In the genomic region with DNA sequence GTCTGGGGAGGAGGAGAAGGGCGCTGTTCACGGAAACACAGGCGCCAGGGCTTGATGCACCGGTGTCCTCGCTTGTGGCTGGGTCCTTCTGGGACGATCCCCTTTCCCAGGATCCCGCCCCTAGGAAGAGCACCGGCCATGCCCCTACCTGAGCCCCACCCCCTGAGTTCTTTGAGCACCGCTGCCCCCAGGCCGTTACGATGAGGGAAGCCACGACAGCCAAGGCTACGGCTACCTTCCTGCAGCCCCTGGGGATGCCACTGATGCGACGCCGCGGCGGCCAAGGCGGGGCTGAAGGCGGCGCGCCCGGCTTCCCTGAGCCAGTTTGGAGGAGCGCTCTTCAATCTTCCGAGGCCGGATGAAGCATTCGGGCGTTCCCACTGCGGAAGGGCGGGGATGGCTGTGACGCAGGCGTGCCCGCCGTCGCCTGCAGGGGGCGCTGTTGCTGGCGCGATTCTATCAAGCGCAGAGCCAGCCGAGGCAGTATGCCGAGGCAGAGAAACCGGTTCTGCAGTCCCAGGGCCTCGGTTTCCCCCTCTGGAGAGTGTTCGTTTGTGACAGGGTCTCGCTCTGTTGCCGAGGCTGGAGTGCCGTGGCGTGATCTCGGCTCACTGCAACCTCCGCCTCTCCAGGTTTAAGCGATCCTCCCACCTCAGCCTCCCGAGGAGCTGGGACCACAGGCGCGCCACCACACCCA, we compare ENCODE assay signal across 8 cellular contexts. TPM values are rescaled to one million over a fixed set of nuclear protein-coding genes. Genes with fewer than 3 reads are reported as not detected.
DNase-seq lines count a peak whose midpoint lies in the region; ATAC-seq and TF ChIP-seq lines count a peak whose summit lies in the region.

No MANE protein-coding gene starts in this region.

- H3K4me1 Mint-ChIP-seq in endodermal cell, result peaks cover 4% of the 10 kb centered on the region

- H3K4me3 ChIP-seq in endodermal cell (ENCODE audit: low read length), result peak overlapping the region; percentile 79
- H3K4me3 ChIP-seq in muscle layer of colon (ENCODE audit: low read depth in 1 of 2, low read length in 2 of 2), result peak overlapping the region; percentile 23 to 32

- WGBS in endodermal cell (ENCODE audit: insufficient coverage in 1 of 2, insufficient read length in 1 of 2), 2 experiments, result 4 to 14% methylated on average over 31 to 52 of the region's 54 CpGs

- H3K27ac ChIP-seq in endodermal cell (ENCODE audit: low read depth, low read length) (no peak overlapping the region), muscle layer of colon (ENCODE audit: low read depth, low read length) (no peak overlapping the region)

- no peak overlapping the region for H3K9ac ChIP-seq in endodermal cell (ENCODE audit: extremely low read depth, low read length, poor library complexity, severe bottlenecking)
- no peak overlapping the region for H3K9ac ChIP-seq in muscle layer of colon (ENCODE audit: low read length)

- H3K9me3 ChIP-seq in endodermal cell (ENCODE audit: control insufficient read depth, low read length), result no peaks in the 10 kb centered on the region
- no peaks in the 10 kb centered on the region for H3K9me3 ChIP-seq in muscle layer of colon (ENCODE audit: low read length)

- H3K27me3 ChIP-seq in endodermal cell (ENCODE audit: control insufficient read depth, insufficient read depth, low read length, poor library complexity, severe bottlenecking), result peaks cover 20% of the 10 kb centered on the region
- peaks cover 5 to 16% of the 10 kb centered on the region in 2 donors for H3K27me3 ChIP-seq in muscle layer of colon (ENCODE audit: control insufficient read depth in 1 of 2, insufficient read depth in 2 of 2, low read length in 2 of 2)

- peak overlapping the region; percentile 26 for H3K27ac Mint-ChIP-seq in endodermal cell

- H3K36me3 Mint-ChIP-seq in endodermal cell (ENCODE audit: low read depth), result no peaks in the 10 kb centered on the region

- H3K4me1 ChIP-seq in endodermal cell (ENCODE audit: control insufficient read depth, insufficient read depth, low read length), result no peaks in the 10 kb centered on the region
- H3K4me1 ChIP-seq in muscle layer of colon (ENCODE audit: insufficient read depth, low read length), result no peaks in the 10 kb centered on the region

- no peak for ATAC-seq in HG02840 (IDR thresholded peaks at IDR 0.05; ENCODE audit: low FRiP score, unreplicated experiment)

- H3K4me3 Mint-ChIP-seq in endodermal cell, result peak overlapping the region; percentile 71

- no peaks in the 10 kb centered on the region for H3K9me3 Mint-ChIP-seq in endodermal cell

- peak; percentile 44 to 66 (median 65) for DNase-seq in NCI-H1417 (lab: John Stamatoyannopoulos, UW)
- DNase-seq in NCI-H1417 treated with DMSO at 0.1 percent for 48 hours (lab: John Stamatoyannopoulos, UW), result no peak
- DNase-seq in NCI-H2171 treated with DMSO at 0.1 percent for 48 hours (lab: John Stamatoyannopoulos, UW), result peak; percentile 77
- peak; percentile 88 for DNase-seq in activated CD8-positive, alpha-beta memory T cell treated with anti-CD3 and anti-CD28 coated beads for 24 hours
- DNase-seq in endodermal cell, result peak; percentile 98
- peak; percentile 19 to 32 for DNase-seq in stimulated activated CD8-positive, alpha-beta memory T cell treated with anti-CD3 and anti-CD28 coated beads, Interleukin-7, amount 100 ng/mL, for 4 hours (ENCODE audit: low read depth in 2 of 2)

- H3K36me3 ChIP-seq in endodermal cell (ENCODE audit: control insufficient read depth, insufficient read depth, low read length) (no peaks in the 10 kb centered on the region), muscle layer of colon (ENCODE audit: insufficient read depth, low read length) (no peaks in the 10 kb centered on the region)

- peak; percentile 100 for TF ChIP-seq CTCF in endodermal cell (conservative IDR thresholded peaks at IDR 0.05)

- H3K27me3 Mint-ChIP-seq in endodermal cell (ENCODE audit: insufficient read depth), result peaks cover 21% of the 10 kb centered on the region

RNA-seq across cellular contexts. Expression of a gene that starts 9.7 kb away (rescaled TPM):
- 1 to 10 TPM in 1 of 2 donors, under 1 TPM in 1; 0.92 to 1.7 TPM for total RNA-seq in endodermal cell
- polyA plus RNA-seq in endodermal cell (2013, experiment 1 of 2), result 1.8 TPM
- polyA plus RNA-seq in endodermal cell (2013, experiment 2 of 2), result 1.9 TPM

RNA-seq across cellular contexts. Expression of a gene that starts 31.9 kb away (rescaled TPM):
- not detected for total RNA-seq in endodermal cell
- not detected for polyA plus RNA-seq in endodermal cell (2013, experiment 1 of 2)
- polyA plus RNA-seq in endodermal cell (2013, experiment 2 of 2), result not detected
